ENCODE assay signal across 23 cellular contexts in the genomic region with DNA sequence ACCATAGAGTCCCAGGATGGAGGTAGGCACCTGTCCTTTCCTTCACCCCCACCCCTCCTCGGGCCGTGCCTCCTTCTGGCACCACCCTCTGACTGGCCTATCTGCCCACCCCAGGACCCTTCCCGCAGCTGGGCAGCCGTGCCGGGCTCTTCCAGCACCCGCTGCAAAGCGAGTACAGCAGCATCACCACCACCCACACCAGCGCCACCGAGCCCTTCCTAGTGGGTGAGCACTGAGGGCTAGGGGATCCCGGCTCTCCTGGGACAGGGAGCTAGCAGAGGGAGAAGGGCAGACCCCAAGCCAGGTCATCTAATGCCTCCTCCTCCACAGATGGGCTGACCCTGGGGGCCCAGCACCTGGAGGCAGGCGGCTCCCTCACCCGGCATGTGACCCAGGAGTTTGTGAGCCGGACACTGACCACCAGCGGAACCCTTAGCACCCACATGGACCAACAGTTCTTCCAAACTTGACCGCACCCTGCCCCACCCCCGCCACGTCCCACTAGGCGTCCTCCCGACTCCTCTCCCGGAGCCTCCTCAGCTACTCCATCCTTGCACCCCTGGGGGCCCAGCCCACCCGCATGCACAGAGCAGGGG. TPM values are rescaled to one million over a fixed set of nuclear protein-coding genes. Genes with fewer than 3 reads are reported as not detected.
DNase-seq lines count a peak whose midpoint lies in the region; ATAC-seq and TF ChIP-seq lines count a peak whose summit lies in the region.
"Had no signal": no experiment of that assay in that cellular context is flagged by ENCODE, and none has a peak within 500 bp of the region (broad histone marks: within the 10 kb centered on the region; RNA-seq: fewer than 3 reads in every experiment).

No MANE protein-coding gene starts in this region.

- no peaks in the 10 kb centered on the region for H3K9me3 Mint-ChIP-seq in Calu3 (ENCODE audit: low read depth, unreplicated experiment)
- H3K9me3 Mint-ChIP-seq: HFFc6 had no signal

- TSS peak; percentile 93 for BruUV-seq in Calu3 (replicated peaks; lab: Mats Ljungman, UMichigan)

- in situ Hi-C loops in transverse colon (cut with MboI; ENCODE audit: low pct_ligation_motif_present in 1 of 4, low pct_unique_long_range_greater_than_20kb in 1 of 4, low sequenced_read_pairs in 3 of 4) = loop anchor here in 1 of 4 donors (25.0 kb wide), 1 partner anchor 130 kb away; a partner anchor contains a TSS

- no peak for ATAC-seq in SK-N-SH treated with all-trans-retinoic acid at 6 μM for 48 hours
- no peak for ATAC-seq in RWPE2 (ENCODE audit: low read depth)
- ATAC-seq: Panc1 had no signal

- no peak overlapping the region for H3K14ac ChIP-seq in neuronal stem cell (ENCODE audit: low read length)

- H3K36me3 ChIP-seq in SK-N-SH (replicated peaks in 1 of 2; ENCODE audit: control insufficient read depth in 1 of 2, insufficient read depth in 2 of 2, low read length in 1 of 2) = peaks cover 0 to 3% of the 10 kb centered on the region in 2 experiments
- peaks cover 68% of the 10 kb centered on the region for H3K36me3 ChIP-seq in RWPE2 (ENCODE audit: low read depth)
- H3K36me3 ChIP-seq in neuronal stem cell (replicated peaks in 1 of 2; ENCODE audit: control insufficient read depth in 2 of 2, insufficient read depth in 2 of 2, low read length in 2 of 2) = no peaks in the 10 kb centered on the region
- H3K36me3 ChIP-seq in transverse colon = peaks cover 0 to 8% (median 2%) of the 10 kb centered on the region in 4 donors

- H3K9me2 ChIP-seq in SK-N-SH = no peaks in the 10 kb centered on the region

- H3K4me2 ChIP-seq in SK-N-SH (no peak overlapping the region), neuronal stem cell (ENCODE audit: insufficient read depth, low read length, poor library complexity, severe bottlenecking) (no peak overlapping the region)

- H4K8ac ChIP-seq in neuronal stem cell (ENCODE audit: low read depth, low read length) = peak overlapping the region; percentile 86

- no peak overlapping the region for H3K4ac ChIP-seq in neuronal stem cell (ENCODE audit: low read length)

- H3K4me1 ChIP-seq in SK-N-SH (ENCODE audit: control insufficient read depth in 1 of 2, insufficient read depth in 2 of 2, low read depth in 1 of 2, low read length in 1 of 2) = peaks cover 0 to 32% of the 10 kb centered on the region in 2 experiments; a peak in 1 of 4 replicates
- H3K4me1 ChIP-seq in RWPE2 (ENCODE audit: insufficient read depth, poor library complexity, severe bottlenecking) = no peaks in the 10 kb centered on the region
- H3K4me1 ChIP-seq in neuronal stem cell (ENCODE audit: control insufficient read depth in 2 of 2, insufficient read depth in 1 of 2, low read depth in 1 of 2, low read length in 2 of 2) = peaks cover 0 to 5% of the 10 kb centered on the region in 2 donors
- H3K4me1 ChIP-seq in transverse colon = peaks cover 0 to 14% (median 6%) of the 10 kb centered on the region in 4 donors

- H3K27ac ChIP-seq in SK-N-SH (ENCODE audit: low read depth in 2 of 2, low read length in 1 of 2) = no peak overlapping the region
- peak overlapping the region; percentile 0 for H3K27ac ChIP-seq in RWPE2 (ENCODE audit: poor library complexity, severe bottlenecking)
- no peak overlapping the region for H3K27ac ChIP-seq in neuronal stem cell (replicated peaks; ENCODE audit: low read length)
- H3K27ac ChIP-seq in transverse colon = no peak overlapping the region
- H3K27ac ChIP-seq: 22Rv1, C4-2B had no signal

- H3K23ac ChIP-seq in neuronal stem cell (ENCODE audit: low read depth, low read length, poor library complexity) = peak overlapping the region; percentile 55

- DNase-seq in SK-N-SH = peak; percentile 24
- DNase-seq in Calu3 = no peak
- peak; percentile 74 for DNase-seq in RWPE2 (ENCODE audit: low spot score)
- no peak for DNase-seq in neuronal stem cell (ENCODE audit: low spot score)
- no peak for DNase-seq in AG08396 (ENCODE audit: low spot score)
- no peak for DNase-seq in central memory CD4-positive, alpha-beta T cell
- no peak for DNase-seq in transverse colon
- DNase-seq: ACHN, AML-193, DMS79, HFFc6, KBM-7, NCI-H1105, NCI-H146, NCI-H2029 treated with DMSO at 0.1 percent for 48 hours, NCI-H226, NCI-H510A treated with DMSO at 0.1 percent for 48 hours, NCI-H748 treated with DMSO at 0.1 percent for 48 hours, SHP77 had no signal

- H2AFZ ChIP-seq in SK-N-SH (ENCODE audit: low read depth) (no peak overlapping the region), neuronal stem cell (ENCODE audit: low read length) (no peak overlapping the region)

- H3K9me3 ChIP-seq in SK-N-SH (no peaks in the 10 kb centered on the region), RWPE2 (ENCODE audit: severe bottlenecking) (no peaks in the 10 kb centered on the region), neuronal stem cell (replicated peaks in 1 of 2; ENCODE audit: control insufficient read depth in 2 of 2, insufficient read depth in 1 of 2, low read depth in 1 of 2, low read length in 2 of 2) (no peaks in the 10 kb centered on the region), transverse colon (no peaks in the 10 kb centered on the region)

- H3K9ac ChIP-seq in SK-N-SH = no peak overlapping the region
- H3K9ac ChIP-seq in neuronal stem cell (ENCODE audit: low read depth, low read length, poor library complexity) = peak overlapping the region; percentile 44

- no peak overlapping the region for H3K27ac Mint-ChIP-seq in Calu3 (ENCODE audit: unreplicated experiment)
- H3K27ac Mint-ChIP-seq: HFFc6 had no signal

- H2BK5ac ChIP-seq in neuronal stem cell (ENCODE audit: low read length) = peak overlapping the region; percentile 75

- H2AK5ac ChIP-seq in neuronal stem cell (ENCODE audit: low read depth, low read length) = no peak overlapping the region

- intact Hi-C loops in Calu3 (cut with micrococcal nuclease; ENCODE audit: unreplicated experiment) = no loop called here
- intact Hi-C loops in transverse colon (cut with DNase I; ENCODE audit: low total_unique reads) = loop anchor here (10.0 kb wide), 1 partner anchor 68 kb away; no protein-coding TSS in a partner anchor

- CTCF ChIA-PET in SK-N-SH (lab: Yijun Ruan, JAX) (interaction anchor here (0.8 to 31.4 kb wide), 7 partner anchors 7 to 124 kb away, joined by 3 to 1370 read pairs (median 7); a partner anchor contains a TSS), Calu3 (lab: Charles Lee) (no interaction called here)

- peaks cover 3% of the 10 kb centered on the region for H3K79me1 ChIP-seq in neuronal stem cell (ENCODE audit: low read depth, low read length)

- POLR2A ChIA-PET in SK-N-SH (lab: Yijun Ruan, JAX) = interaction anchor here (2.2 kb wide), 1 partner anchor 23 kb away, joined by 10 read pairs; no protein-coding TSS in a partner anchor

- TF ChIP-seq RAD21 in SK-N-SH (IDR thresholded peaks at IDR 0.05; ENCODE audit: low read length) = no peak

- no peak overlapping the region for H3K4me3 Mint-ChIP-seq in Calu3 (ENCODE audit: low read depth, unreplicated experiment)
- H3K4me3 Mint-ChIP-seq: HFFc6 had no signal

- TF ChIP-seq EP300 in SK-N-SH (IDR thresholded peaks at IDR 0.05; ENCODE audit: borderline replicate concordance in 1 of 2, low read depth in 1 of 2, low read length in 1 of 2) = no peak
- TF ChIP-seq EP300 in transverse colon (IDR thresholded peaks at IDR 0.05; ENCODE audit: low read depth) = no peak

- H3K4me3 ChIP-seq in SK-N-SH (ENCODE audit: low read depth in 2 of 2, low read length in 1 of 2) (no peak overlapping the region), RWPE2 (ENCODE audit: severe bottlenecking) (no peak overlapping the region), neuronal stem cell (ENCODE audit: low read length in 2 of 2) (no peak overlapping the region), transverse colon (no peak overlapping the region)

- H3K36me3 Mint-ChIP-seq in Calu3 (ENCODE audit: insufficient read depth, unreplicated experiment) = peaks cover 51% of the 10 kb centered on the region

- no peaks in the 10 kb centered on the region for H3F3A ChIP-seq in SK-N-SH (replicated peaks; ENCODE audit: insufficient read depth)

- H2BK12ac ChIP-seq in neuronal stem cell (ENCODE audit: low read length) = no peak overlapping the region

- no peaks in the 10 kb centered on the region for H3K27me3 Mint-ChIP-seq in Calu3 (ENCODE audit: unreplicated experiment)

- no peak overlapping the region for H2BK120ac ChIP-seq in neuronal stem cell (ENCODE audit: low read depth, low read length)

- no peaks in the 10 kb centered on the region for H3K79me2 ChIP-seq in SK-N-SH (ENCODE audit: insufficient read depth)

- no peak overlapping the region for H2BK15ac ChIP-seq in neuronal stem cell (ENCODE audit: low read length)

- peaks cover 8% of the 10 kb centered on the region for H3K4me1 Mint-ChIP-seq in Calu3 (ENCODE audit: low read depth, unreplicated experiment)

- no peak overlapping the region for H4K91ac ChIP-seq in neuronal stem cell (ENCODE audit: low read depth, low read length, poor library complexity)

- H3K18ac ChIP-seq in neuronal stem cell (ENCODE audit: low read length) = no peak overlapping the region

- WGBS in SK-N-SH (ENCODE audit: low lambda C conversion rate) = 92% methylated on average over 20 of the region's 21 CpGs
- no CpG with 5 or more reads among the region's 21 CpGs for WGBS in neuronal stem cell (ENCODE audit: extremely low coverage in 2 of 2, insufficient read length in 2 of 2, insufficient replicate concordance in 1 of 2), 2 donors
- 88% methylated on average over 19 of the region's 21 CpGs; no CpG with 5 or more reads in 1 of the 2 donors for WGBS in transverse colon (ENCODE audit: low coverage in 1 of 2), 2 donors

- no peak for TF ChIP-seq POLR2A in transverse colon (IDR thresholded peaks at IDR 0.05)

- H4K20me1 ChIP-seq in SK-N-SH (ENCODE audit: insufficient read depth) = no peaks in the 10 kb centered on the region

- H3K27me3 ChIP-seq in SK-N-SH (ENCODE audit: insufficient read depth) = no peaks in the 10 kb centered on the region
- H3K27me3 ChIP-seq in RWPE2 (ENCODE audit: insufficient read depth, poor library complexity, severe bottlenecking) = no peaks in the 10 kb centered on the region
- H3K27me3 ChIP-seq in neuronal stem cell (ENCODE audit: control insufficient read depth in 3 of 3, insufficient read depth in 3 of 3, low read depth in 1 of 3, low read length in 3 of 3) = peaks cover 0 to 11% (median 2%) of the 10 kb centered on the region in 3 experiments
- no peaks in the 10 kb centered on the region for H3K27me3 ChIP-seq in transverse colon

- TF ChIP-seq CTCF in SK-N-SH (IDR thresholded peaks at IDR 0.05) (no peak), Calu3 (IDR thresholded peaks at IDR 0.05; ENCODE audit: unreplicated experiment) (no peak), RWPE2 (IDR thresholded peaks at IDR 0.05; ENCODE audit: poor library complexity, severe bottlenecking) (no peak), transverse colon (IDR thresholded peaks at IDR 0.05) (no peak)

RNA-seq across cellular contexts. Expression of a gene that starts 7.8 kb away (rescaled TPM):
- 36.5 and 39.2 TPM in 2 replicates for polyA plus RNA-seq in SK-N-SH (2012; rRNA removed)
- polyA plus RNA-seq in SK-N-SH (2012; cell fraction: cytosol; rRNA removed) = 12.4 and 22.4 TPM in 2 replicates
- 82.6 and 138 TPM in 2 replicates for polyA plus RNA-seq in SK-N-SH (2012; cell fraction: nucleus; rRNA removed)
- total RNA-seq in Calu3 (2022) (20.4 and 20.5 TPM in 2 replicates), transverse colon (100 to 1,000 TPM in 1 of 4 donors, 10 to 100 TPM in 1, 1 to 10 TPM in 2; 9.3 to 116 (median 30.9) TPM)
- polyA plus RNA-seq in neuronal stem cell (2013, experiment 1 of 2) = 20.1 TPM
- 18.5 TPM for polyA plus RNA-seq in neuronal stem cell (2013, experiment 2 of 2)

RNA-seq across cellular contexts. Expression of a gene that starts 27.4 kb away (rescaled TPM):
- polyA plus RNA-seq in SK-N-SH (2012; rRNA removed) = 19.9 and 24.8 TPM in 2 replicates
- 22.1 and 26.9 TPM in 2 replicates for polyA plus RNA-seq in SK-N-SH (2012; cell fraction: cytosol; rRNA removed)
- polyA plus RNA-seq in SK-N-SH (2012; cell fraction: nucleus; rRNA removed) = 54.0 and 54.3 TPM in 2 replicates
- 26.0 and 29.7 TPM in 2 replicates for total RNA-seq in Calu3 (2022)
- polyA plus RNA-seq in neuronal stem cell (2013, experiment 1 of 2) = 25.1 TPM
- 26.8 TPM for polyA plus RNA-seq in neuronal stem cell (2013, experiment 2 of 2)
- total RNA-seq in transverse colon = 10 to 100 TPM; 24.0 to 99.1 (median 63.1) TPM

RNA-seq across cellular contexts. Expression of a gene that starts 35.9 kb away (rescaled TPM):
- 3.6 and 7.0 TPM in 2 replicates for polyA plus RNA-seq in SK-N-SH (2012; rRNA removed)
- 1.7 and 3.3 TPM in 2 replicates for polyA plus RNA-seq in SK-N-SH (2012; cell fraction: cytosol; rRNA removed)
- 8.6 and 11.2 TPM in 2 replicates for polyA plus RNA-seq in SK-N-SH (2012; cell fraction: nucleus; rRNA removed)
- total RNA-seq in Calu3 (2022) = 253 and 301 TPM in 2 replicates
- polyA plus RNA-seq in neuronal stem cell (2013, experiment 1 of 2) = 1.5 TPM
- polyA plus RNA-seq in neuronal stem cell (2013, experiment 2 of 2) = 2.0 TPM
- 100 to 1,000 TPM; 196 to 323 (median 229) TPM for total RNA-seq in transverse colon

Comparison
In these comparisons a context has a peak if more than half of its experiments do, and no peak if none do; other contexts are left out.
1. DNase-seq: peak in SK-N-SH (single experiment) and RWPE2 (single experiment); none in Calu3 (single experiment), neuronal stem cell (single experiment), AG08396 (single experiment), central memory CD4-positive, alpha-beta T cell (single experiment) and transverse colon (single experiment).